In the genomic region with DNA sequence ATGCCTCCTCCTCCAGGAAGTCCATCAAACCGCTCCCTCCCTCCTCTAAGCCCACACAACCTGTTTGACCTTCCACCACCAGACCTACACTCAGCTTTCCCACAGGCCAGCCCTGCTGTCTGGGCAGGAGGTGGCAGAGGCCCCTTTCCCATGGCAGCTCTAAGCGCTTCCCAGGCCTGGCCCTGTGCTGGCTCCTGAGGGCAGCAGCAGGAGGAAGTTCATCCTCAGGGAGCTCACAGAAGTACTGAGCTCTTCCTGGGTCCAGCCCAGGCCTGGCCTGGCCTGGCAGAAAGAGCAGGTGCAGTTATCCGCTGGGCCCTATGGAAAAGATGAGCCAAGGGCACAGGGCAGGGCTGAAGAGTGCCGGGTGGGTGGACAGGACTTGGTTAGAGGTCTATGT, we compare ENCODE assay signal across 2 cellular contexts.
TF ChIP-seq lines count a peak whose summit lies in the region.

No MANE protein-coding gene starts in this region.

TF ChIP-seq in liver, 16 proteins besides CTCF, POLR2A, EP300 and RAD21:
- TF ChIP-seq, protein P1, sequence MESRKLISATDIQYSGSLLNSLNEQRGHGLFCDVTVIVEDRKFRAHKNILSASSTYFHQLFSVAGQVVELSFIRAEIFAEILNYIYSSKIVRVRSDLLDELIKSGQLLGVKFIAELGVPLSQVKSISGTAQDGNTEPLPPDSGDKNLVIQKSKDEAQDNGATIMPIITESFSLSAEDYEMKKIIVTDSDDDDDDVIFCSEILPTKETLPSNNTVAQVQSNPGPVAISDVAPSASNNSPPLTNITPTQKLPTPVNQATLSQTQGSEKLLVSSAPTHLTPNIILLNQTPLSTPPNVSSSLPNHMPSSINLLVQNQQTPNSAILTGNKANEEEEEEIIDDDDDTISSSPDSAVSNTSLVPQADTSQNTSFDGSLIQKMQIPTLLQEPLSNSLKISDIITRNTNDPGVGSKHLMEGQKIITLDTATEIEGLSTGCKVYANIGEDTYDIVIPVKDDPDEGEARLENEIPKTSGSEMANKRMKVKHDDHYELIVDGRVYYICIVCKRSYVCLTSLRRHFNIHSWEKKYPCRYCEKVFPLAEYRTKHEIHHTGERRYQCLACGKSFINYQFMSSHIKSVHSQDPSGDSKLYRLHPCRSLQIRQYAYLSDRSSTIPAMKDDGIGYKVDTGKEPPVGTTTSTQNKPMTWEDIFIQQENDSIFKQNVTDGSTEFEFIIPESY (IDR thresholded peaks at IDR 0.05), result no peak
- TF ChIP-seq TAF1 (conservative IDR thresholded peaks at IDR 0.05), result no peak
- TF ChIP-seq EGR1 (IDR thresholded peaks at IDR 0.05; ENCODE audit: low read depth in 2 of 2), result no peak
- no peak for TF ChIP-seq FOXA2 (IDR thresholded peaks at IDR 0.05)
- TF ChIP-seq FOXA1 (IDR thresholded peaks at IDR 0.05), result no peak
- TF ChIP-seq GABPA (IDR thresholded peaks at IDR 0.05 in 1 of 2, conservative IDR thresholded peaks at IDR 0.05 in 1 of 2), result no peak
- TF ChIP-seq HNF4G (IDR thresholded peaks at IDR 0.05), result no peak
- TF ChIP-seq YY1 (IDR thresholded peaks at IDR 0.05), result no peak
- no peak for TF ChIP-seq JUND (IDR thresholded peaks at IDR 0.05)
- TF ChIP-seq NR2F2 (IDR thresholded peaks at IDR 0.05), result no peak
- TF ChIP-seq HNF4A (conservative IDR thresholded peaks at IDR 0.05), result no peak
- no peak for TF ChIP-seq SP1 (IDR thresholded peaks at IDR 0.05)
- TF ChIP-seq, protein P2, sequence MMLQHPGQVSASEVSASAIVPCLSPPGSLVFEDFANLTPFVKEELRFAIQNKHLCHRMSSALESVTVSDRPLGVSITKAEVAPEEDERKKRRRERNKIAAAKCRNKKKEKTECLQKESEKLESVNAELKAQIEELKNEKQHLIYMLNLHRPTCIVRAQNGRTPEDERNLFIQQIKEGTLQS (IDR thresholded peaks at IDR 0.05), result no peak
- TF ChIP-seq, protein P3, sequence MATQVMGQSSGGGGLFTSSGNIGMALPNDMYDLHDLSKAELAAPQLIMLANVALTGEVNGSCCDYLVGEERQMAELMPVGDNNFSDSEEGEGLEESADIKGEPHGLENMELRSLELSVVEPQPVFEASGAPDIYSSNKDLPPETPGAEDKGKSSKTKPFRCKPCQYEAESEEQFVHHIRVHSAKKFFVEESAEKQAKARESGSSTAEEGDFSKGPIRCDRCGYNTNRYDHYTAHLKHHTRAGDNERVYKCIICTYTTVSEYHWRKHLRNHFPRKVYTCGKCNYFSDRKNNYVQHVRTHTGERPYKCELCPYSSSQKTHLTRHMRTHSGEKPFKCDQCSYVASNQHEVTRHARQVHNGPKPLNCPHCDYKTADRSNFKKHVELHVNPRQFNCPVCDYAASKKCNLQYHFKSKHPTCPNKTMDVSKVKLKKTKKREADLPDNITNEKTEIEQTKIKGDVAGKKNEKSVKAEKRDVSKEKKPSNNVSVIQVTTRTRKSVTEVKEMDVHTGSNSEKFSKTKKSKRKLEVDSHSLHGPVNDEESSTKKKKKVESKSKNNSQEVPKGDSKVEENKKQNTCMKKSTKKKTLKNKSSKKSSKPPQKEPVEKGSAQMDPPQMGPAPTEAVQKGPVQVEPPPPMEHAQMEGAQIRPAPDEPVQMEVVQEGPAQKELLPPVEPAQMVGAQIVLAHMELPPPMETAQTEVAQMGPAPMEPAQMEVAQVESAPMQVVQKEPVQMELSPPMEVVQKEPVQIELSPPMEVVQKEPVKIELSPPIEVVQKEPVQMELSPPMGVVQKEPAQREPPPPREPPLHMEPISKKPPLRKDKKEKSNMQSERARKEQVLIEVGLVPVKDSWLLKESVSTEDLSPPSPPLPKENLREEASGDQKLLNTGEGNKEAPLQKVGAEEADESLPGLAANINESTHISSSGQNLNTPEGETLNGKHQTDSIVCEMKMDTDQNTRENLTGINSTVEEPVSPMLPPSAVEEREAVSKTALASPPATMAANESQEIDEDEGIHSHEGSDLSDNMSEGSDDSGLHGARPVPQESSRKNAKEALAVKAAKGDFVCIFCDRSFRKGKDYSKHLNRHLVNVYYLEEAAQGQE (IDR thresholded peaks at IDR 0.05), result no peak
- TF ChIP-seq RXRA (IDR thresholded peaks at IDR 0.05), result no peak
- TF ChIP-seq, protein P4, sequence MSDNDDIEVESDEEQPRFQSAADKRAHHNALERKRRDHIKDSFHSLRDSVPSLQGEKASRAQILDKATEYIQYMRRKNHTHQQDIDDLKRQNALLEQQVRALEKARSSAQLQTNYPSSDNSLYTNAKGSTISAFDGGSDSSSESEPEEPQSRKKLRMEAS (IDR thresholded peaks at IDR 0.05), result no peak

TF ChIP-seq in HepG2, 621 proteins besides CTCF, POLR2A, EP300 and RAD21:
- TF ChIP-seq ZNF7 (CRISPR knock-in tag; IDR thresholded peaks at IDR 0.05), result no peak
- TF ChIP-seq ZNF331 (CRISPR knock-in tag; IDR thresholded peaks at IDR 0.05), result no peak
- TF ChIP-seq ZNF383 (CRISPR knock-in tag; IDR thresholded peaks at IDR 0.05; ENCODE audit: borderline replicate concordance), result no peak
- TF ChIP-seq ZNF644 (CRISPR knock-in tag; IDR thresholded peaks at IDR 0.05; ENCODE audit: low read depth), result no peak
- TF ChIP-seq JARID2 (CRISPR knock-in tag; IDR thresholded peaks at IDR 0.05; ENCODE audit: insufficient replicate concordance), result no peak
- TF ChIP-seq ZKSCAN1 (IDR thresholded peaks at IDR 0.05; ENCODE audit: low read length), result no peak
- TF ChIP-seq, protein P5, sequence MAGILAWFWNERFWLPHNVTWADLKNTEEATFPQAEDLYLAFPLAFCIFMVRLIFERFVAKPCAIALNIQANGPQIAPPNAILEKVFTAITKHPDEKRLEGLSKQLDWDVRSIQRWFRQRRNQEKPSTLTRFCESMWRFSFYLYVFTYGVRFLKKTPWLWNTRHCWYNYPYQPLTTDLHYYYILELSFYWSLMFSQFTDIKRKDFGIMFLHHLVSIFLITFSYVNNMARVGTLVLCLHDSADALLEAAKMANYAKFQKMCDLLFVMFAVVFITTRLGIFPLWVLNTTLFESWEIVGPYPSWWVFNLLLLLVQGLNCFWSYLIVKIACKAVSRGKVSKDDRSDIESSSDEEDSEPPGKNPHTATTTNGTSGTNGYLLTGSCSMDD (CRISPR knock-in tag; IDR thresholded peaks at IDR 0.05), result no peak
- no peak for TF ChIP-seq ZBTB20 (CRISPR knock-in tag; IDR thresholded peaks at IDR 0.05; ENCODE audit: borderline replicate concordance, low read depth)
- TF ChIP-seq, protein P6, sequence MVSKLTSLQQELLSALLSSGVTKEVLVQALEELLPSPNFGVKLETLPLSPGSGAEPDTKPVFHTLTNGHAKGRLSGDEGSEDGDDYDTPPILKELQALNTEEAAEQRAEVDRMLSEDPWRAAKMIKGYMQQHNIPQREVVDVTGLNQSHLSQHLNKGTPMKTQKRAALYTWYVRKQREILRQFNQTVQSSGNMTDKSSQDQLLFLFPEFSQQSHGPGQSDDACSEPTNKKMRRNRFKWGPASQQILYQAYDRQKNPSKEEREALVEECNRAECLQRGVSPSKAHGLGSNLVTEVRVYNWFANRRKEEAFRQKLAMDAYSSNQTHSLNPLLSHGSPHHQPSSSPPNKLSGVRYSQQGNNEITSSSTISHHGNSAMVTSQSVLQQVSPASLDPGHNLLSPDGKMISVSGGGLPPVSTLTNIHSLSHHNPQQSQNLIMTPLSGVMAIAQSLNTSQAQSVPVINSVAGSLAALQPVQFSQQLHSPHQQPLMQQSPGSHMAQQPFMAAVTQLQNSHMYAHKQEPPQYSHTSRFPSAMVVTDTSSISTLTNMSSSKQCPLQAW (CRISPR knock-in tag; IDR thresholded peaks at IDR 0.05), result no peak
- TF ChIP-seq ZFP36 (IDR thresholded peaks at IDR 0.05; ENCODE audit: borderline replicate concordance, low read depth, low read length, partially characterized antibody), result no peak
- no peak for TF ChIP-seq ZNF484 (CRISPR knock-in tag; IDR thresholded peaks at IDR 0.05; ENCODE audit: borderline replicate concordance, low read depth)
- no peak for TF ChIP-seq RXRA (CRISPR knock-in tag; IDR thresholded peaks at IDR 0.05)
